ENCODE assay signal across 5 cellular contexts in the genomic region with DNA sequence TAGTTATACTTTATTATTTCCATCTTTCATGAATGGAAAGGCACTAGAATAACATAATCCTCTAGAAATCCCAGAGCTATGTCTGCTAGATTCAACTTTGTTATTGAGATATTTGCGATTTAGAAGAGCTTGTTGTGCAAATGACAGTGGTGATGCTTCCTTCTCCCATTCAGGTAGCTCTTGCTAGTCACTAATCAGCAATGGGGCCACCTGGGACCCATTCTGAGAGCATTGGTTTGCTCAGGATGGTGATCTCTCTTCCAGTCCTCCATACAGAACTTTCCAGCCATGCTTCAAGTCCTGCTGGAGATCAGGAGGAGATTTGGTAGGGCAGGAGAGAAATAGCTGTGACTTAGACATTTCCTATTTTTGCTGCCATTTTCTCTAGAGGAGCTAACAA.
"Had no signal": no experiment of that assay in that cellular context is flagged by ENCODE, and none has a peak within 500 bp of the region (broad histone marks: within the 10 kb centered on the region; RNA-seq: fewer than 3 reads in every experiment).

No MANE protein-coding gene starts in this region.

- H3K4me3 Mint-ChIP-seq: IgD-negative memory B cell had no signal

- H3K27me3 Mint-ChIP-seq: IgD-negative memory B cell had no signal

- H3K27ac Mint-ChIP-seq: IgD-negative memory B cell had no signal

- DNase-seq: GOT3, H7, HCEC 1CT, KG1 had no signal

- H3K9me3 Mint-ChIP-seq: IgD-negative memory B cell had no signal
